ENCODE assay signal across 27 cellular contexts in the genomic region with DNA sequence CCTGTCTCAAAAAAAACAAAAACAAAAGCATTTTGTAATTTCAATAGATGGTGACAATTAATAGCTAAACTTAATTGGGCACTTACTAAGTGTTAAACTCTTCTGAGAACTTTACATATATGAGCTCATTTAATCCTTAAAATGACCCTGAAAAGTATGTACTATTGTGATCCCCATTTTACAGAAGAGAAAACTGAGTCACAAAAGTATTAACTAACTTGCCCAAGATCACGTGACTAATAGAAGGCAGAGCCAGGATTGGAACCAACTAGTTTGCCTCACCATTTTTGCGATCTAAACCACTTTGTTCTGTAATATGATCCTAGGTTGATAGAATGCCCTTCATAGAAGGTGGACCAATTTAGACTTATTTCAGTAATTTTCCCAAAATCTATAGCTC. TPM values are rescaled to one million over a fixed set of nuclear protein-coding genes. Genes with fewer than 3 reads are reported as not detected.
DNase-seq lines count a peak whose midpoint lies in the region; ATAC-seq, FAIRE-seq and TF ChIP-seq lines count a peak whose summit lies in the region.
"Had no signal": no experiment of that assay in that cellular context is flagged by ENCODE, and none has a peak within 500 bp of the region (broad histone marks: within the 10 kb centered on the region; RNA-seq: fewer than 3 reads in every experiment).

No MANE protein-coding gene starts in this region.

- H3K4me1 ChIP-seq in K562 (replicated peaks in 1 of 2; ENCODE audit: control insufficient read depth in 2 of 2, insufficient read depth in 2 of 2, low read length in 2 of 2) (peaks cover 5 to 9% of the 10 kb centered on the region in 2 experiments; a peak in 3 of 5 replicates), colonic mucosa (peaks cover 7% of the 10 kb centered on the region), mucosa of rectum (ENCODE audit: control insufficient read depth in 2 of 2, insufficient read depth in 2 of 2, low read length in 2 of 2) (peaks cover 15 to 41% of the 10 kb centered on the region in 2 donors), transverse colon (peaks cover 4 to 73% (median 36%) of the 10 kb centered on the region in 4 donors), esophagus muscularis mucosa (peaks cover 0 to 13% (median 12%) of the 10 kb centered on the region in 4 donors)
- H3K4me1 ChIP-seq: BE2C, BLaER1 had no signal

- H3K27me3 ChIP-seq in K562 (ENCODE audit: control insufficient read depth in 2 of 2, insufficient read depth in 2 of 2, low read length in 2 of 2), result no peaks in the 10 kb centered on the region
- H3K27me3 ChIP-seq in colonic mucosa, result no peaks in the 10 kb centered on the region
- H3K27me3 ChIP-seq in mucosa of rectum (ENCODE audit: control insufficient read depth in 2 of 2, insufficient read depth in 2 of 2, low read length in 2 of 2), result no peaks in the 10 kb centered on the region
- no peaks in the 10 kb centered on the region for H3K27me3 ChIP-seq in transverse colon
- no peaks in the 10 kb centered on the region for H3K27me3 ChIP-seq in esophagus muscularis mucosa
- H3K27me3 ChIP-seq: BE2C, BLaER1 had no signal

- WGBS in K562 (ENCODE audit: insufficient coverage, low coverage, missing lambda C conversion rate), result 94% methylated on average over 2 of the region's 2 CpGs
- WGBS in transverse colon (ENCODE audit: low coverage in 1 of 2), 2 donors, result 80 to 81% methylated on average over 2 of the region's 2 CpGs
- WGBS in esophagus muscularis mucosa, result 95% methylated on average over 2 of the region's 2 CpGs

- H3K9me3 ChIP-seq in K562 (replicated peaks; ENCODE audit: control insufficient read depth, insufficient read depth, low read depth, low read length) (no peaks in the 10 kb centered on the region), colonic mucosa (no peaks in the 10 kb centered on the region), mucosa of rectum (ENCODE audit: control insufficient read depth in 2 of 2, low read length in 2 of 2) (no peaks in the 10 kb centered on the region), transverse colon (no peaks in the 10 kb centered on the region), esophagus muscularis mucosa (no peaks in the 10 kb centered on the region)
- H3K9me3 ChIP-seq: BE2C, BLaER1 had no signal

- ATAC-seq in K562, result no peak

- no peaks in the 10 kb centered on the region for H3K27me3 Mint-ChIP-seq in immature natural killer cell (ENCODE audit: low read depth in 3 of 3)
- H3K27me3 Mint-ChIP-seq: CD4-positive, alpha-beta memory T cell; CD4-positive, CD25-positive, alpha-beta regulatory T cell; CD8-positive, alpha-beta memory T cell had no signal

- H3K4me2 ChIP-seq in K562 (ENCODE audit: insufficient read depth, low read length), result no peak overlapping the region
- H3K4me2 ChIP-seq: BLaER1 had no signal

- TF ChIP-seq RAD21 in K562 (CRISPR knock-in tag; conservative IDR thresholded peaks at IDR 0.05 in 1 of 2, IDR thresholded peaks at IDR 0.05 in 1 of 2), result no peak

- H3K9me1 ChIP-seq in K562 (ENCODE audit: control insufficient read depth, insufficient read depth, low read length), result no peaks in the 10 kb centered on the region

- H3K9ac ChIP-seq in K562 (ENCODE audit: insufficient read depth in 1 of 2, low read depth in 2 of 2, low read length in 2 of 2), result no peak overlapping the region
- peak overlapping the region in 1 of 2 donors; percentile 32 for H3K9ac ChIP-seq in colonic mucosa (ENCODE audit: low read depth in 2 of 2, low read length in 2 of 2)
- H3K9ac ChIP-seq in mucosa of rectum (ENCODE audit: low read depth in 1 of 2, low read length in 2 of 2), result no peak overlapping the region
- H3K9ac ChIP-seq: BLaER1 had no signal

- H3K4me1 Mint-ChIP-seq in immature natural killer cell, result peaks cover under 1 to 18% of the 10 kb centered on the region in 2 donors

- BruUV-seq in K562 (replicated peaks; lab: Mats Ljungman, UMichigan), result no TSS peak

- TF ChIP-seq POLR2A in K562 (conservative IDR thresholded peaks at IDR 0.05) (no peak), transverse colon (IDR thresholded peaks at IDR 0.05) (no peak), esophagus muscularis mucosa (IDR thresholded peaks at IDR 0.05; ENCODE audit: low read depth) (no peak)

- H3K4me3 ChIP-seq in K562 (no peak overlapping the region), colonic mucosa (no peak overlapping the region), mucosa of rectum (ENCODE audit: low read length in 2 of 2) (no peak overlapping the region), transverse colon (no peak overlapping the region), esophagus muscularis mucosa (no peak overlapping the region)
- H3K4me3 ChIP-seq: BLaER1 had no signal

- intact Hi-C loops in K562 (cut with micrococcal nuclease) (no loop called here), colonic mucosa (cut with DNase I) (no loop called here), transverse colon (cut with DNase I; ENCODE audit: low total_unique reads) (no loop called here), esophagus muscularis mucosa (cut with DNase I) (no loop called here)

- POLR2A ChIA-PET in K562 (lab: Yijun Ruan, JAX), result interaction anchor here (1.0 kb wide), 1 partner anchor 10 kb away, joined by 5 read pairs; no protein-coding TSS in a partner anchor

- TF ChIP-seq CTCF in K562 (IDR thresholded peaks at IDR 0.05 in 2 of 3, conservative IDR thresholded peaks at IDR 0.05 in 1 of 3; ENCODE audit: insufficient read depth in 2 of 3, low read depth in 1 of 3, low read length in 3 of 3) (no peak), colonic mucosa (IDR thresholded peaks at IDR 0.05) (no peak), transverse colon (IDR thresholded peaks at IDR 0.05) (no peak), esophagus muscularis mucosa (IDR thresholded peaks at IDR 0.05) (no peak)

- H3K36me3 ChIP-seq in K562 (ENCODE audit: control insufficient read depth, insufficient read depth, low read length) (peaks cover 33% of the 10 kb centered on the region; the same call in 2 of the 3 replicates), colonic mucosa (no peaks in the 10 kb centered on the region), mucosa of rectum (ENCODE audit: control insufficient read depth in 2 of 2, insufficient read depth in 2 of 2, low read length in 2 of 2) (no peaks in the 10 kb centered on the region), transverse colon (peaks cover 0 to 11% (median 0%) of the 10 kb centered on the region in 4 donors), esophagus muscularis mucosa (peaks cover 16 to 45% (median 25%) of the 10 kb centered on the region in 4 donors)

- no peak overlapping the region for H3K27ac ChIP-seq in K562 (ENCODE audit: extremely low read depth, low read depth, low read length)
- H3K27ac ChIP-seq in colonic mucosa, result peak overlapping the region; percentile 49
- peak overlapping the region; percentile 49 to 79 for H3K27ac ChIP-seq in mucosa of rectum (ENCODE audit: low read depth in 2 of 2, low read length in 2 of 2)
- peak overlapping the region; percentile 73 to 77 (median 74) for H3K27ac ChIP-seq in transverse colon
- H3K27ac ChIP-seq in esophagus muscularis mucosa (replicated peaks in 1 of 4), result no peak overlapping the region
- H3K27ac ChIP-seq: BLaER1 had no signal

- no peak for FAIRE-seq in K562 (lab: Jason Lieb, UNC)
- FAIRE-seq: A204.1, GM12891, GM19239 had no signal

- no peak overlapping the region for H3K27ac Mint-ChIP-seq in immature natural killer cell
- H3K27ac Mint-ChIP-seq: CD4-positive, CD25-positive, alpha-beta regulatory T cell; CD8-positive, alpha-beta memory T cell had no signal

- no peak overlapping the region for H3K4me3 Mint-ChIP-seq in immature natural killer cell
- H3K4me3 Mint-ChIP-seq: CD14-positive monocyte; CD4-positive, alpha-beta memory T cell; CD4-positive, CD25-positive, alpha-beta regulatory T cell; CD8-positive, alpha-beta memory T cell had no signal

- H2AFZ ChIP-seq in K562 (ENCODE audit: low read depth, low read length), result no peak overlapping the region

- peaks cover 30% of the 10 kb centered on the region for H3K79me2 ChIP-seq in K562 (ENCODE audit: control insufficient read depth, insufficient read depth, low read length)

- in situ Hi-C loops in K562 (cut with MboI), result no loop called here
- in situ Hi-C loops in transverse colon (cut with MboI; ENCODE audit: low pct_ligation_motif_present in 1 of 4, low pct_unique_long_range_greater_than_20kb in 1 of 4, low sequenced_read_pairs in 3 of 4), result loop anchor here in 2 of 4 donors (25.0 kb wide), 1 partner anchor 304 kb away; no protein-coding TSS in a partner anchor

- peaks cover 3 to 20% (median 4%) of the 10 kb centered on the region in 3 donors for H3K36me3 Mint-ChIP-seq in immature natural killer cell

- no peaks in the 10 kb centered on the region for H3K9me3 Mint-ChIP-seq in immature natural killer cell
- H3K9me3 Mint-ChIP-seq: CD14-positive monocyte; CD4-positive, alpha-beta memory T cell; CD4-positive, CD25-positive, alpha-beta regulatory T cell; CD8-positive, alpha-beta memory T cell had no signal

- no peaks in the 10 kb centered on the region for H4K20me1 ChIP-seq in K562 (replicated peaks; ENCODE audit: control insufficient read depth, insufficient read depth, low read length)

- DNase-seq in K562 (ENCODE audit: extremely low read depth in 1 of 4, low spot score in 3 of 4) (no peak), colonic mucosa (no peak), transverse colon (no peak), activated gamma-delta T cell treated with Interleukin-2 at 50 U/mL for 16 hours (no peak), esophagus muscularis mucosa (ENCODE audit: extremely low spot score) (no peak), immature natural killer cell (no peak)
- DNase-seq: 8988T; ACHN; BE2C; C1 segment of cervical spinal cord; CD4-positive, alpha-beta memory T cell; CD4-positive, CD25-positive, alpha-beta regulatory T cell; CD8-positive, alpha-beta memory T cell; COR-L47; DMS 273 treated with DMSO at 0.1 percent for 48 hours; DMS153; DMS53; DMS79; DND-41; EL; GDM1 had no signal

- TF ChIP-seq EP300 in K562 (IDR thresholded peaks at IDR 0.05; ENCODE audit: low read length) (no peak), transverse colon (IDR thresholded peaks at IDR 0.05; ENCODE audit: low read depth) (no peak), esophagus muscularis mucosa (IDR thresholded peaks at IDR 0.05) (no peak)

- CTCF ChIA-PET in K562 (lab: Yijun Ruan, JAX; ENCODE audit: low intra/inter-chr PET ratio), result no interaction called here

RNA-seq across cellular contexts. Expression of gene VMP1, which starts 26.2 kb away (rescaled TPM):
- total RNA-seq in K562 (2011; cell fraction: chromatin; rRNA removed; ENCODE audit: low replicate concordance), result 449 and 662 TPM in 2 replicates
- total RNA-seq in K562 (2011; cell fraction: nucleolus; rRNA removed), result 284 and 300 TPM in 2 replicates
- 571 and 861 TPM in 2 replicates for total RNA-seq in K562 (2011; cell fraction: nucleoplasm; rRNA removed)
- total RNA-seq in K562 (2014; rRNA removed) (92.1 and 123 TPM in 2 replicates), K562 (2014; rRNA removed; fragmentation: Illumina TruSeq; extraction: Trizol) (186 and 216 TPM in 2 replicates), K562 (2015; rRNA removed; fragmentation: Illumina TruSeq; extraction: Trizol) (127 and 135 TPM in 2 replicates), K562 (2021) (151 and 155 TPM in 2 replicates), colonic mucosa (100 to 1,000 TPM; 186 to 291 TPM), transverse colon (100 to 1,000 TPM; 136 to 547 (median 339) TPM), esophagus muscularis mucosa (100 to 1,000 TPM in 1 of 4 donors, 10 to 100 TPM in 3; 47.3 to 137 (median 59.6) TPM)
- polyA plus RNA-seq in K562 (2011; rRNA removed) (231 and 304 TPM in 2 replicates), K562 (2014; fragmentation: Illumina TruSeq; extraction: Trizol) (124 and 146 TPM in 2 replicates), K562 (2014; fragmentation: Nextera tagmentation; extraction: Ambion mirVana) (100 to 1,000 TPM; 245 to 272 TPM), K562 (2014; rRNA removed) (143 and 148 TPM in 2 replicates), immature natural killer cell (10 to 100 TPM; 61.5 to 81.4 (median 66.7) TPM)
- 55.2 and 104 TPM in 2 replicates for polyA plus RNA-seq in K562 (2011; cell fraction: cytosol; rRNA removed)
- 330 and 339 TPM in 2 replicates for polyA plus RNA-seq in K562 (2011; cell fraction: nucleus; rRNA removed)
- 142 and 172 TPM in 2 replicates for polyA plus RNA-seq in K562 (2012)
- 271 and 285 TPM in 2 replicates for polyA minus RNA-seq in K562 (2011; rRNA and poly(A)+ RNA removed)
- polyA minus RNA-seq in K562 (2011; cell fraction: cytosol; rRNA and poly(A)+ RNA removed), result 72.1 and 91.0 TPM in 2 replicates
- polyA minus RNA-seq in K562 (2011; cell fraction: nucleus; rRNA and poly(A)+ RNA removed), result 205 and 259 TPM in 2 replicates

RNA-seq across cellular contexts. Expression of gene PTRH2, which starts 26.5 kb away (rescaled TPM):
- total RNA-seq in K562 (2011; cell fraction: chromatin; rRNA removed; ENCODE audit: low replicate concordance), result 97.2 and 167 TPM in 2 replicates
- total RNA-seq in K562 (2011; cell fraction: nucleolus; rRNA removed), result 101 and 115 TPM in 2 replicates
- 104 and 130 TPM in 2 replicates for total RNA-seq in K562 (2011; cell fraction: nucleoplasm; rRNA removed)
- total RNA-seq in K562 (2014; rRNA removed), result 81.0 and 92.0 TPM in 2 replicates
- total RNA-seq in K562 (2014; rRNA removed; fragmentation: Illumina TruSeq; extraction: Trizol), result 63.1 and 67.5 TPM in 2 replicates
- 50.0 and 57.3 TPM in 2 replicates for total RNA-seq in K562 (2015; rRNA removed; fragmentation: Illumina TruSeq; extraction: Trizol)
- total RNA-seq in K562 (2021), result 53.1 and 62.8 TPM in 2 replicates
- 119 and 170 TPM in 2 replicates for polyA plus RNA-seq in K562 (2011; rRNA removed)
- polyA plus RNA-seq in K562 (2011; cell fraction: cytosol; rRNA removed), result 54.3 and 74.9 TPM in 2 replicates
- polyA plus RNA-seq in K562 (2011; cell fraction: nucleus; rRNA removed), result 54.9 and 70.7 TPM in 2 replicates
- 42.1 and 83.3 TPM in 2 replicates for polyA plus RNA-seq in K562 (2012)
- 110 and 128 TPM in 2 replicates for polyA plus RNA-seq in K562 (2014; fragmentation: Illumina TruSeq; extraction: Trizol)
- polyA plus RNA-seq in K562 (2014; fragmentation: Nextera tagmentation; extraction: Ambion mirVana), result 100 to 1,000 TPM; 195 to 210 TPM
- 126 and 138 TPM in 2 replicates for polyA plus RNA-seq in K562 (2014; rRNA removed)
- polyA minus RNA-seq in K562 (2011; rRNA and poly(A)+ RNA removed), result 100 and 107 TPM in 2 replicates
- polyA minus RNA-seq in K562 (2011; cell fraction: cytosol; rRNA and poly(A)+ RNA removed), result 16.6 and 22.3 TPM in 2 replicates
- polyA minus RNA-seq in K562 (2011; cell fraction: nucleus; rRNA and poly(A)+ RNA removed), result 18.0 and 34.2 TPM in 2 replicates
- 10 to 100 TPM; 20.1 to 21.1 TPM for total RNA-seq in colonic mucosa
- 10 to 100 TPM; 14.5 to 33.7 (median 20.0) TPM for total RNA-seq in transverse colon
- total RNA-seq in esophagus muscularis mucosa, result 10 to 100 TPM; 11.4 to 31.1 (median 15.2) TPM
- 10 to 100 TPM in 2 of 3 donors, 1 to 10 TPM in 1; 6.0 to 20.7 (median 13.5) TPM for polyA plus RNA-seq in immature natural killer cell

Comparison
In these comparisons a context has a peak if more than half of its experiments do, and no peak if none do; other contexts are left out.
1. H3K27ac ChIP-seq: peak in colonic mucosa (single experiment), mucosa of rectum (2 of 2) and transverse colon (4 of 4); none in K562 (single experiment) and esophagus muscularis mucosa (0 of 4).